In the genomic region with DNA sequence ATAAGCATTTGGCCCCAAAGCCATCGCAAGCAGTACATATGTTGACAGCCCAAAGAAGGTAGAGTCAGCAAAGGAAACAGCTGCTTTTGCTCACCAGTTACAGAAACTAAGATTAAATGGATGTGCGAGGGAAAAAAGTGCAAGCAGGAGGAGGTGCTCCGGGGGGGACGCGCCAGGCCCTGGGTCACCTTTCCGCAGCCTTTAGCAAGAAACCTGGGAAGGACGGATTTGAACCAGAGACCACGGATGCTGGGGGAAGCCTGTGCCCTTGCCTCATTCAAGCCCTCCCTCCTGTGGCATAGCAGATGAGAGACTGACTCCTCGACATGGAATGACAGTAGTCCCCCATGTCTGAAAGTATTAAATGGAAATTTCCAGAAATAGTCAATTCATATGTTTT, we compare ENCODE assay signal across 1 cellular context.
TF ChIP-seq lines count a peak whose summit lies in the region.

No MANE protein-coding gene starts in this region.

TF ChIP-seq in H1, 55 proteins besides CTCF, POLR2A, EP300 and RAD21:
- TF ChIP-seq BACH1 (IDR thresholded peaks at IDR 0.05; ENCODE audit: low read length), result no peak
- TF ChIP-seq, protein P1, sequence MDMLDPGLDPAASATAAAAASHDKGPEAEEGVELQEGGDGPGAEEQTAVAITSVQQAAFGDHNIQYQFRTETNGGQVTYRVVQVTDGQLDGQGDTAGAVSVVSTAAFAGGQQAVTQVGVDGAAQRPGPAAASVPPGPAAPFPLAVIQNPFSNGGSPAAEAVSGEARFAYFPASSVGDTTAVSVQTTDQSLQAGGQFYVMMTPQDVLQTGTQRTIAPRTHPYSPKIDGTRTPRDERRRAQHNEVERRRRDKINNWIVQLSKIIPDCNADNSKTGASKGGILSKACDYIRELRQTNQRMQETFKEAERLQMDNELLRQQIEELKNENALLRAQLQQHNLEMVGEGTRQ (IDR thresholded peaks at IDR 0.05; ENCODE audit: low read length), result no peak
